ENCODE assay signal across 3 cellular contexts in genomic region chr19:40758491-40758890, GRCh38.
TF ChIP-seq lines count a peak whose summit lies in the region.

No MANE protein-coding gene starts in this region.

TF ChIP-seq in A549, 52 proteins besides CTCF, POLR2A, EP300 and RAD21:
- no peak for TF ChIP-seq ZNF302 (CRISPR knock-in tag; IDR thresholded peaks at IDR 0.05)
- TF ChIP-seq HDAC2 (IDR thresholded peaks at IDR 0.05) = no peak
- no peak for TF ChIP-seq TFCP2L1 (CRISPR knock-in tag; IDR thresholded peaks at IDR 0.05)
- no peak for TF ChIP-seq TP53 (CRISPR knock-in tag; IDR thresholded peaks at IDR 0.05)
- TF ChIP-seq JUNB (IDR thresholded peaks at IDR 0.05) = no peak

TF ChIP-seq in HEK293, 187 proteins besides CTCF, POLR2A, EP300 and RAD21:
- 0 out of 2 replicates have a peak, but pooled peaks have one; percentile 15 for TF ChIP-seq ZNF362 (tag by site-specific recombination; IDR thresholded peaks at IDR 0.05)
- TF ChIP-seq ZNF239 (tag by site-specific recombination; IDR thresholded peaks at IDR 0.05) = peak; percentile 100
- TF ChIP-seq MZF1 (tag by site-specific recombination; IDR thresholded peaks at IDR 0.05; ENCODE audit: borderline replicate concordance) = 0 out of 2 replicates have a peak, but pooled peaks have one; percentile 4
- TF ChIP-seq ZNF169 (tag by site-specific recombination; IDR thresholded peaks at IDR 0.05) = no peak

TF ChIP-seq in K562, 482 proteins besides CTCF, POLR2A, EP300 and RAD21:
- TF ChIP-seq RBM25 (IDR thresholded peaks at IDR 0.05; ENCODE audit: low read depth, low read length, severe bottlenecking) (peak; percentile 35), CAMTA2 (CRISPR knock-in tag; conservative IDR thresholded peaks at IDR 0.05) (no peak), ZKSCAN3 (CRISPR knock-in tag; IDR thresholded peaks at IDR 0.05) (no peak), TGIF2 (CRISPR knock-in tag; IDR thresholded peaks at IDR 0.05) (no peak), ZBTB1 (CRISPR knock-in tag; IDR thresholded peaks at IDR 0.05; ENCODE audit: borderline replicate concordance, low read depth) (no peak), ZNF609 (CRISPR knock-in tag; IDR thresholded peaks at IDR 0.05; ENCODE audit: borderline replicate concordance) (no peak), TAF9B (IDR thresholded peaks at IDR 0.05; ENCODE audit: partially characterized antibody) (no peak), ZNF239 (CRISPR knock-in tag; IDR thresholded peaks at IDR 0.05) (peak; percentile 79)
